Comparison of ENCODE assay signal across 18 cellular contexts in the genomic region with DNA sequence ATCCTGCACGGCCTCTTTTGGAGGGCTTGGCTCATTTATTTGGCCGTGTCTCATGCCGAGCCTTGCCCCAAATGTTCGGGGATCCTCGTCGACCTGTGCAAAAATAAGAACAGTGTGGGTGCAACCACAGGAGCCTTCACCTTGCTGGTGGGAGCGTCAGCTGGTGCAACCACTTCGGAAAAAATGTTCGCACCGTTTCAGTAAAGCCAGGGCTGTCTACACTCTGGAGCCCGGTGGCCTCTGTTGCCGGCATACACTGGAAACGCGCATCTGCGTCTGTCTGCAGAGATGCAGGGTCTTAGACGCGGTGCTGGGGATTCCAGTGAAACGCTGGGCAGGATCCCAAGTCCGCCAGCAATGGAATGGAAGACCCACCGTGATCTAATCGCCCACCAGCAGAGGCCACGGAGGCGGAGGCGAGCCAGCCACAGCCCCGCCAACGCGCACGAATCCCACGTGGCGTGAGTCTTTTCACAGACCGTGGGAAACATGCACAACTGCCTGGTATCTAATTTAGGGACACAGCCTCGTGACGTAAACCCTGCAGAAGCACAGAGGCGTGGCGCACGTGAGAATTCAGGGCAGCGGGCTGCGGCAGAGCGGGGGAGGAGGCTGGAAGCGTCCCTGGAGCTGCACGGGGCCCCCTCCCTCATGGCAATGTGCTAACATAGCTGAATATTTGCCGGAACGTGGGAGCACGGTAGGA. TPM values are rescaled to one million over a fixed set of nuclear protein-coding genes. Genes with fewer than 3 reads are reported as not detected.
DNase-seq lines count a peak whose midpoint lies in the region; ATAC-seq and TF ChIP-seq lines count a peak whose summit lies in the region.
"Had no signal": no experiment of that assay in that cellular context is flagged by ENCODE, and none has a peak within 500 bp of the region (broad histone marks: within the 10 kb centered on the region; RNA-seq: fewer than 3 reads in every experiment).

No MANE protein-coding gene starts in this region.

- ATAC-seq in Right ventricle myocardium superior (ENCODE audit: poor library complexity) (no peak), psoas muscle (no peak), GM21619 (IDR thresholded peaks at IDR 0.05; ENCODE audit: unreplicated experiment) (no peak)
- ATAC-seq: PC-3 had no signal

- intact Hi-C loops in Right ventricle myocardium superior (cut with DNase I), result no loop called here
- intact Hi-C loops in psoas muscle (cut with DNase I), result no loop called here

- no peaks in the 10 kb centered on the region for H3K4me1 ChIP-seq in right atrium auricular region
- peaks cover 38% of the 10 kb centered on the region for H3K4me1 ChIP-seq in BLaER1
- peaks cover 7% of the 10 kb centered on the region for H3K4me1 ChIP-seq in psoas muscle

- no peak overlapping the region for H3K27ac ChIP-seq in right atrium auricular region
- no peak overlapping the region for H3K27ac ChIP-seq in BLaER1
- no peak overlapping the region for H3K27ac ChIP-seq in psoas muscle

- H3K36me3 ChIP-seq in right atrium auricular region (no peaks in the 10 kb centered on the region), BLaER1 (no peaks in the 10 kb centered on the region), psoas muscle (ENCODE audit: insufficient read depth in 1 of 2, low read depth in 1 of 2) (no peaks in the 10 kb centered on the region)

- peak overlapping the region; percentile 24; the same call in 1 of the 2 replicates for H3K4me2 ChIP-seq in BLaER1

- DNase-seq in Right ventricle myocardium superior (peak; percentile 13), right atrium auricular region (ENCODE audit: low spot score) (no peak), inferior parietal cortex (ENCODE audit: extremely low spot score) (peak; percentile 43), psoas muscle (peak; percentile 10 to 42), Kasumi-1 (lab: John Stamatoyannopoulos, UW) (no peak)
- DNase-seq in activated CD8-positive, alpha-beta memory T cell treated with anti-CD3 and anti-CD28 coated beads, Interleukin-2, amount 50 U/mL, for 4 hours, result no peak
- DNase-seq: 8988T, MM.1S, NCI-H1092, NCI-H1436, NCI-H187 treated with DMSO at 0.1 percent for 48 hours, NCI-H2107, NCI-H446 treated with DMSO at 0.1 percent for 48 hours, NCI-H526 treated with DMSO at 0.1 percent for 48 hours, PC-3, SHP77 treated with DMSO at 0.1 percent for 48 hours had no signal

- H3K4me3 ChIP-seq in right atrium auricular region (no peak overlapping the region), BLaER1 (no peak overlapping the region), psoas muscle (no peak overlapping the region)

- H4K20me1 ChIP-seq in BLaER1, result no peaks in the 10 kb centered on the region

- no peak overlapping the region for H3K9ac ChIP-seq in BLaER1

- no peaks in the 10 kb centered on the region for H3K27me3 ChIP-seq in right atrium auricular region
- no peaks in the 10 kb centered on the region for H3K27me3 ChIP-seq in BLaER1
- no peaks in the 10 kb centered on the region for H3K27me3 ChIP-seq in psoas muscle (ENCODE audit: insufficient read depth in 3 of 3, low read length in 2 of 3)

- 92% methylated on average over 44 of the region's 44 CpGs for WGBS in psoas muscle, 3 donors

- no peaks in the 10 kb centered on the region for H3K9me3 ChIP-seq in right atrium auricular region
- H3K9me3 ChIP-seq in BLaER1, result no peaks in the 10 kb centered on the region
- no peaks in the 10 kb centered on the region for H3K9me3 ChIP-seq in psoas muscle

- TF ChIP-seq CTCF in right atrium auricular region (IDR thresholded peaks at IDR 0.05) (no peak), psoas muscle (IDR thresholded peaks at IDR 0.05) (no peak)

RNA-seq across cellular contexts. Expression of a gene that starts 13.8 kb away (rescaled TPM):
- total RNA-seq in Right ventricle myocardium superior, result 31.5 TPM
- total RNA-seq in right atrium auricular region, result 10 to 100 TPM; 33.4 to 34.9 TPM
- 10 to 100 TPM; 18.8 to 36.7 (median 35.3) TPM for total RNA-seq in psoas muscle
- polyA plus RNA-seq in psoas muscle, result 10 to 100 TPM; 15.4 to 29.9 (median 23.3) TPM

RNA-seq across cellular contexts. Expression of a gene that starts 33.8 kb away (rescaled TPM):
- total RNA-seq in Right ventricle myocardium superior, result 5.7 TPM
- total RNA-seq in right atrium auricular region, result 1 to 10 TPM; 3.7 to 4.1 TPM
- 1 to 10 TPM; 4.2 to 7.4 (median 5.1) TPM for total RNA-seq in psoas muscle
- 10 to 100 TPM in 1 of 3 donors, 1 to 10 TPM in 2; 5.3 to 16.1 (median 5.8) TPM for polyA plus RNA-seq in psoas muscle

RNA-seq across cellular contexts. Expression of a gene that starts 33.8 kb away (rescaled TPM):
- 2.3 TPM for total RNA-seq in Right ventricle myocardium superior
- 1 to 10 TPM; 1.3 to 2.8 TPM for total RNA-seq in right atrium auricular region
- 1 to 10 TPM in 3 of 4 donors, under 1 TPM in 1; 0.84 to 3.0 (median 1.8) TPM for total RNA-seq in psoas muscle
- under 1 TPM; 0.44 to 0.95 (median 0.80) TPM for polyA plus RNA-seq in psoas muscle

Comparison
In these comparisons a context has a peak if more than half of its experiments do, and no peak if none do; other contexts are left out.
1. DNase-seq: peak in Right ventricle myocardium superior (single experiment), inferior parietal cortex (single experiment) and psoas muscle (2 of 2); none in right atrium auricular region (single experiment), Kasumi-1 (0 of 2) and activated CD8-positive, alpha-beta memory T cell treated with anti-CD3 and anti-CD28 coated beads, Interleukin-2, amount 50 U/mL, for 4 hours (single experiment).